In genomic region chr11:35272391-35272821, GRCh38 we compare ENCODE assay signal across 8 cellular contexts.
DNase-seq lines count a peak whose midpoint lies in the region; ATAC-seq lines count a peak whose summit lies in the region.
"Had no signal": no experiment of that assay in that cellular context is flagged by ENCODE, and none has a peak within 500 bp of the region (broad histone marks: within the 10 kb centered on the region; RNA-seq: fewer than 3 reads in every experiment).

No MANE protein-coding gene starts in this region.

- DNase-seq in activated T-cell treated with anti-CD3 and anti-CD28 coated beads for 4 hours (peak; percentile 2), NCI-H446 (lab: John Stamatoyannopoulos, UW) (no peak), NCI-H748 (lab: John Stamatoyannopoulos, UW; ENCODE audit: unreplicated experiment) (no peak), midbrain (lab: John Stamatoyannopoulos, UW) (no peak)
- DNase-seq in stimulated activated CD4-positive, alpha-beta T cell treated with anti-CD3 and anti-CD28 coated beads, Interleukin-4, amount 100 ng/mL, for 48 hours (ENCODE audit: low read depth in 2 of 2) = peak; percentile 20 to 44

- ATAC-seq in GM19468 (IDR thresholded peaks at IDR 0.05; ENCODE audit: extremely low read depth, unreplicated experiment) (peak; percentile 76), HG03469 (IDR thresholded peaks at IDR 0.05; ENCODE audit: unreplicated experiment) (peak; percentile 90)
- ATAC-seq: Panc1 had no signal

Comparison
In these comparisons a context has a peak if more than half of its experiments do, and no peak if none do; other contexts are left out.
1. DNase-seq: peak in activated T-cell treated with anti-CD3 and anti-CD28 coated beads for 4 hours (single experiment) and stimulated activated CD4-positive, alpha-beta T cell treated with anti-CD3 and anti-CD28 coated beads, Interleukin-4, amount 100 ng/mL, for 48 hours (2 of 2); none in NCI-H446 (0 of 2), NCI-H748 (single experiment) and midbrain (single experiment).